In genomic region chr16:30078744-30079143, GRCh38 we compare ENCODE assay signal across 1 cellular context.
A peak's percentile ranks its signal among the peaks of the same experiment; 100 is the strongest.
TF ChIP-seq lines count a peak whose summit lies in the region.

No MANE protein-coding gene starts in this region.

TF ChIP-seq in HepG2, 621 proteins besides CTCF, POLR2A, EP300 and RAD21:
- TF ChIP-seq JDP2 (CRISPR knock-in tag; IDR thresholded peaks at IDR 0.05; ENCODE audit: borderline replicate concordance) (no peak), ZNF253 (CRISPR knock-in tag; IDR thresholded peaks at IDR 0.05; ENCODE audit: borderline replicate concordance) (0 out of 2 replicates have a peak, but pooled peaks have one; percentile 45), KMT2A (CRISPR knock-in tag; IDR thresholded peaks at IDR 0.05) (0 out of 2 replicates have a peak, but pooled peaks have one; percentile 20), SOX13 (IDR thresholded peaks at IDR 0.05) (no peak), SOX13 (CRISPR knock-in tag; conservative IDR thresholded peaks at IDR 0.05 in 1 of 2, IDR thresholded peaks at IDR 0.05 in 1 of 2) (no peak)
